Comparison of ENCODE assay signal across 9 cellular contexts in the genomic region with DNA sequence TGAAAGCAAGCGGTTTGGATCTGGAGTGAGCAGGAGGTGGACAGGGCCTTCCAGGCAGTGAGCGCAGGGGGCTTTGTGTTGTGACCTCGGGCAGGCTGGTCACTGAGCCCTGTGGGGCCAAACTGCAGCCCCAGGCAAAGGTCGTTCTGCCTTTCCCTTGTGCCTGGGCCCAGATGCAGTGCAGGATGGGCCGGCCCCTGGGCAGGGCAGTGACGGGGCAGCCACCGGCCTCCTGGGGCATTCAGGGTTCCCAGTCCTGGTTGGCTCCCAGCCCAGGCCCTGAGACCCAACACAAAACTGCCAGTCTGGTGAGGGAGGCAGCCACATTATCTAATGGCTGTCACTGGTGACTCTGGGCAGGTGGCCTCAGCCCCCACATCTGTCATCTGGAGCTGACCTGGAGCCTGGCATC. TPM values are rescaled to one million over a fixed set of nuclear protein-coding genes. Genes with fewer than 3 reads are reported as not detected.
DNase-seq lines count a peak whose midpoint lies in the region; ATAC-seq and TF ChIP-seq lines count a peak whose summit lies in the region.
"Had no signal": no experiment of that assay in that cellular context is flagged by ENCODE, and none has a peak within 500 bp of the region (broad histone marks: within the 10 kb centered on the region; RNA-seq: fewer than 3 reads in every experiment).

No MANE protein-coding gene starts in this region.

- peaks cover 62% of the 10 kb centered on the region for H4K20me1 ChIP-seq in IMR-90 (ENCODE audit: insufficient read depth, low read length)
- peaks cover 14% of the 10 kb centered on the region; the same call in 1 of the 2 replicates for H4K20me1 ChIP-seq in PC-3 (ENCODE audit: low read length)

- peaks cover 38% of the 10 kb centered on the region for H3K4me1 Mint-ChIP-seq in T-helper 1 cell treated with Interleukin-12 subunit alpha and Interleukin-12 subunit beta and Interleukin-4 antibody, amounts not matched to agents 30 μg/mL and 1 μg/mL, for 36 hours (ENCODE audit: low read depth)
- peaks cover 40% of the 10 kb centered on the region for H3K4me1 Mint-ChIP-seq in activated naive CD8-positive, alpha-beta T cell treated with anti-CD3 and anti-CD28 coated beads, Interleukin-2, amount 10 ng/mL, durations not matched to agents 7 days and 5 days
- H3K4me1 Mint-ChIP-seq in nephron progenitor cell = peaks cover 26% of the 10 kb centered on the region

- TF ChIP-seq POLR2A in IMR-90 (IDR thresholded peaks at IDR 0.05; ENCODE audit: low read depth, low read length) = no peak

- H3K9me2 ChIP-seq in PC-3 (replicated peaks; ENCODE audit: low read length) = no peaks in the 10 kb centered on the region

- no peak for ATAC-seq in IMR-90 (ENCODE audit: low read depth)
- ATAC-seq in activated naive CD8-positive, alpha-beta T cell treated with anti-CD3 and anti-CD28 coated beads, Interleukin-2, amount 10 ng/mL, durations not matched to agents 7 days and 5 days (ENCODE audit: low read depth) = no peak
- ATAC-seq in HG02798 (IDR thresholded peaks at IDR 0.05; ENCODE audit: poor library complexity, unreplicated experiment) = no peak
- ATAC-seq in PC-3 = no peak
- ATAC-seq: gastrocnemius medialis had no signal

- WGBS in IMR-90 (ENCODE audit: extremely low coverage in 2 of 2, insufficient read length in 1 of 2), 2 experiments = 100% methylated on average over 2 of the region's 7 CpGs; no CpG with 5 or more reads in 1 of the 2 experiments

- H3K27me3 Mint-ChIP-seq in T-helper 1 cell treated with Interleukin-12 subunit alpha and Interleukin-12 subunit beta and Interleukin-4 antibody, amounts not matched to agents 30 μg/mL and 1 μg/mL, for 36 hours (ENCODE audit: low read depth) = no peaks in the 10 kb centered on the region
- H3K27me3 Mint-ChIP-seq in activated naive CD8-positive, alpha-beta T cell treated with anti-CD3 and anti-CD28 coated beads, Interleukin-2, amount 10 ng/mL, durations not matched to agents 7 days and 5 days = no peaks in the 10 kb centered on the region
- peaks cover 9% of the 10 kb centered on the region for H3K27me3 Mint-ChIP-seq in nephron progenitor cell (ENCODE audit: low read depth, poor library complexity)

- H3K36me3 ChIP-seq in IMR-90 (ENCODE audit: control insufficient read depth, insufficient read depth, low read length) (peaks cover 10% of the 10 kb centered on the region), PC-3 (ENCODE audit: low read depth, low read length) (peaks cover 11% of the 10 kb centered on the region)
- H3K36me3 ChIP-seq: gastrocnemius medialis had no signal

- no peak overlapping the region for H3K18ac ChIP-seq in IMR-90 (ENCODE audit: low read depth, low read length)

- no peaks in the 10 kb centered on the region for H3F3A ChIP-seq in PC-3 (ENCODE audit: low read length, unreplicated experiment)

- peaks cover 40% of the 10 kb centered on the region for H3K36me3 Mint-ChIP-seq in T-helper 1 cell treated with Interleukin-12 subunit alpha and Interleukin-12 subunit beta and Interleukin-4 antibody, amounts not matched to agents 30 μg/mL and 1 μg/mL, for 36 hours (ENCODE audit: low read depth)
- H3K36me3 Mint-ChIP-seq in activated naive CD8-positive, alpha-beta T cell treated with anti-CD3 and anti-CD28 coated beads, Interleukin-2, amount 10 ng/mL, durations not matched to agents 7 days and 5 days = peaks cover 26% of the 10 kb centered on the region
- peaks cover 21% of the 10 kb centered on the region for H3K36me3 Mint-ChIP-seq in nephron progenitor cell (ENCODE audit: low read depth)

- H3K27ac ChIP-seq in IMR-90 (ENCODE audit: insufficient read depth, low read length) = no peak overlapping the region
- H3K27ac ChIP-seq in PC-3 (ENCODE audit: low read length) = no peak overlapping the region

- no peak overlapping the region for H3K56ac ChIP-seq in IMR-90 (ENCODE audit: extremely low read depth, insufficient read depth, low read length)

- H3K4me1 ChIP-seq in IMR-90 (ENCODE audit: control insufficient read depth, insufficient read depth, low read length) (peaks cover 14% of the 10 kb centered on the region), PC-3 (ENCODE audit: insufficient read depth, low read length) (peaks cover 10% of the 10 kb centered on the region; the same call in 1 of the 2 replicates)

- H3K4ac ChIP-seq in IMR-90 (ENCODE audit: low read depth, low read length) = no peak overlapping the region

- H3K14ac ChIP-seq in IMR-90 (replicated peaks; ENCODE audit: low read depth, low read length) = no peak overlapping the region

- BruUV-seq in IMR-90 (replicated peaks; lab: Mats Ljungman, UMichigan) (no TSS peak), PC-3 (replicated peaks; lab: Mats Ljungman, UMichigan) (no TSS peak)

- H3K4me2 ChIP-seq in IMR-90 (ENCODE audit: low read depth, low read length) (no peak overlapping the region), PC-3 (ENCODE audit: low read length) (no peak overlapping the region)

- peak overlapping the region; percentile 88 for H3K4me3 Mint-ChIP-seq in T-helper 1 cell treated with Interleukin-12 subunit alpha and Interleukin-12 subunit beta and Interleukin-4 antibody, amounts not matched to agents 30 μg/mL and 1 μg/mL, for 36 hours
- peak overlapping the region; percentile 85 for H3K4me3 Mint-ChIP-seq in activated naive CD8-positive, alpha-beta T cell treated with anti-CD3 and anti-CD28 coated beads, Interleukin-2, amount 10 ng/mL, durations not matched to agents 7 days and 5 days
- H3K4me3 Mint-ChIP-seq in nephron progenitor cell = no peak overlapping the region

- TF ChIP-seq CTCF in IMR-90 (conservative IDR thresholded peaks at IDR 0.05; ENCODE audit: low read depth, low read length) = no peak
- TF ChIP-seq CTCF in nephron progenitor cell (IDR thresholded peaks at IDR 0.05) = no peak
- no peak for TF ChIP-seq CTCF in PC-3 (conservative IDR thresholded peaks at IDR 0.05; ENCODE audit: low read depth, low read length)

- CTCF ChIA-PET in IMR-90 (lab: Yijun Ruan, JAX) = interaction anchor here (0.6 kb wide), 1 partner anchor 359 kb away, joined by 3 read pairs; no protein-coding TSS in a partner anchor
- CTCF ChIA-PET in PC-3 (lab: Charles Lee) = no interaction called here

- peaks cover 21 to 72% of the 10 kb centered on the region in 2 experiments for H3K79me1 ChIP-seq in IMR-90 (ENCODE audit: low read depth in 1 of 2, low read length in 2 of 2)

- H4K8ac ChIP-seq in IMR-90 (ENCODE audit: low read depth in 2 of 2, low read length in 2 of 2) = no peak overlapping the region

- H3K27ac Mint-ChIP-seq in T-helper 1 cell treated with Interleukin-12 subunit alpha and Interleukin-12 subunit beta and Interleukin-4 antibody, amounts not matched to agents 30 μg/mL and 1 μg/mL, for 36 hours = peak overlapping the region; percentile 97
- peak overlapping the region; percentile 96 for H3K27ac Mint-ChIP-seq in activated naive CD8-positive, alpha-beta T cell treated with anti-CD3 and anti-CD28 coated beads, Interleukin-2, amount 10 ng/mL, durations not matched to agents 7 days and 5 days
- peak overlapping the region; percentile 94 for H3K27ac Mint-ChIP-seq in nephron progenitor cell

- no peak overlapping the region for H2BK120ac ChIP-seq in IMR-90 (ENCODE audit: low read depth, low read length)

- no peak overlapping the region for H2BK20ac ChIP-seq in IMR-90 (ENCODE audit: low read depth, low read length)

- H3K9me3 ChIP-seq in IMR-90 (ENCODE audit: control insufficient read depth, insufficient read depth, low read length) (no peaks in the 10 kb centered on the region), PC-3 (ENCODE audit: low read length) (no peaks in the 10 kb centered on the region)
- H3K9me3 ChIP-seq: gastrocnemius medialis had no signal

- no peak for DNase-seq in T-helper 1 cell
- no peak for DNase-seq in IMR-90
- DNase-seq in activated naive CD8-positive, alpha-beta T cell treated with anti-CD3 and anti-CD28 coated beads, Interleukin-2, amount 10 ng/mL, durations not matched to agents 7 days and 5 days = no peak
- DNase-seq in nephron progenitor cell = no peak
- no peak for DNase-seq in NCI-H748 (lab: John Stamatoyannopoulos, UW; ENCODE audit: unreplicated experiment)
- no peak for DNase-seq in PC-3
- DNase-seq: gastrocnemius medialis had no signal

- no peak overlapping the region for H4K91ac ChIP-seq in IMR-90 (ENCODE audit: insufficient read depth, low read depth, low read length)

- no peak overlapping the region for H2AK5ac ChIP-seq in IMR-90 (ENCODE audit: low read depth, low read length)

- POLR2A ChIA-PET in IMR-90 (lab: Charles Lee; ENCODE audit: unreplicated experiment) = no interaction called here
- POLR2A ChIA-PET in activated naive CD8-positive, alpha-beta T cell treated with anti-CD3 and anti-CD28 coated beads, Interleukin-2, amount 10 ng/mL, durations not matched to agents 7 days and 5 days (lab: Charles Lee) = interaction anchor here (0.9 to 1.2 kb wide), 2 partner anchors 9 to 19 kb away, joined by 5 to 6 read pairs; no protein-coding TSS in a partner anchor
- POLR2A ChIA-PET in PC-3 (lab: Charles Lee; ENCODE audit: unreplicated experiment) = no interaction called here

- peaks cover 13% of the 10 kb centered on the region for H3K9me1 ChIP-seq in IMR-90 (ENCODE audit: insufficient read depth, low read length)

- no peaks in the 10 kb centered on the region for H3K9me3 Mint-ChIP-seq in T-helper 1 cell treated with Interleukin-12 subunit alpha and Interleukin-12 subunit beta and Interleukin-4 antibody, amounts not matched to agents 30 μg/mL and 1 μg/mL, for 36 hours
- H3K9me3 Mint-ChIP-seq in activated naive CD8-positive, alpha-beta T cell treated with anti-CD3 and anti-CD28 coated beads, Interleukin-2, amount 10 ng/mL, durations not matched to agents 7 days and 5 days = no peaks in the 10 kb centered on the region
- no peaks in the 10 kb centered on the region for H3K9me3 Mint-ChIP-seq in nephron progenitor cell

- peaks cover 49% of the 10 kb centered on the region for H3K79me2 ChIP-seq in PC-3 (ENCODE audit: low read length)

- no peak overlapping the region for H2BK15ac ChIP-seq in IMR-90 (ENCODE audit: low read depth, low read length)

- H2AK9ac ChIP-seq in IMR-90 (replicated peaks; ENCODE audit: low read depth, low read length, poor library complexity) = peak overlapping the region; percentile 42

- intact Hi-C loops in IMR-90 (cut with micrococcal nuclease) (no loop called here), PC-3 (cut with micrococcal nuclease) (no loop called here)

- no peak overlapping the region for H3K23ac ChIP-seq in IMR-90 (ENCODE audit: low read depth, low read length)

- dilution Hi-C loops in IMR-90 (cut with HindIII; ENCODE audit: low sequenced_read_pairs, unreplicated experiment) = no loop called here

- no peaks in the 10 kb centered on the region for H3K27me3 ChIP-seq in IMR-90 (ENCODE audit: control insufficient read depth, insufficient read depth, low read length)
- H3K27me3 ChIP-seq in PC-3 (ENCODE audit: low read length) = no peaks in the 10 kb centered on the region
- H3K27me3 ChIP-seq: gastrocnemius medialis had no signal

- no peak overlapping the region for H2BK5ac ChIP-seq in IMR-90 (ENCODE audit: low read depth, low read length, poor library complexity, severe bottlenecking)

- no peak overlapping the region for H4K5ac ChIP-seq in IMR-90 (ENCODE audit: low read depth, low read length)

- no peak for TF ChIP-seq RAD21 in IMR-90 (IDR thresholded peaks at IDR 0.05; ENCODE audit: low read length)

- no peak overlapping the region for H3K4me3 ChIP-seq in IMR-90 (ENCODE audit: insufficient read depth, low read depth, low read length)
- no peak overlapping the region for H3K4me3 ChIP-seq in PC-3 (ENCODE audit: low read length)
- H3K4me3 ChIP-seq: gastrocnemius medialis had no signal

- H3K9ac ChIP-seq in IMR-90 (ENCODE audit: low read depth, low read length) (no peak overlapping the region), PC-3 (ENCODE audit: low read length) (no peak overlapping the region)

- peak overlapping the region; percentile 43 for H2AFZ ChIP-seq in IMR-90 (replicated peaks; ENCODE audit: low read length, poor library complexity)
- H2AFZ ChIP-seq in PC-3 (ENCODE audit: low read length) = no peak overlapping the region

- in situ Hi-C loops in IMR-90 (cut with MboI; ENCODE audit: low sequenced_read_pairs) = no loop called here

RNA-seq across cellular contexts. Expression of gene ARPC1B, which starts 7.1 kb away (rescaled TPM):
- 243 and 351 TPM in 2 replicates for total RNA-seq in IMR-90 (2012; rRNA removed)
- 488 and 548 TPM in 2 replicates for polyA plus RNA-seq in IMR-90 (2012; rRNA removed)
- polyA plus RNA-seq in IMR-90 (2012; cell fraction: cytosol; rRNA removed) = 590 and 650 TPM in 2 replicates
- 160 and 428 TPM in 2 replicates for polyA plus RNA-seq in IMR-90 (2012; cell fraction: nucleus; rRNA removed; ENCODE audit: low replicate concordance)
- total RNA-seq in activated naive CD8-positive, alpha-beta T cell treated with anti-CD3 and anti-CD28 coated beads, Interleukin-2, amount 10 ng/mL, durations not matched to agents 7 days and 5 days = 100 to 1,000 TPM; 318 to 319 TPM
- total RNA-seq in PC-3 (2014; rRNA removed) = 358 and 381 TPM in 2 replicates

RNA-seq across cellular contexts. Expression of gene PDAP1, which starts 26.7 kb away (rescaled TPM):
- total RNA-seq in IMR-90 (2012; rRNA removed) (40.3 and 124 TPM in 2 replicates), PC-3 (2014; rRNA removed) (58.6 and 84.7 TPM in 2 replicates)
- polyA plus RNA-seq in IMR-90 (2012; rRNA removed) = 123 and 193 TPM in 2 replicates
- 86.2 and 146 TPM in 2 replicates for polyA plus RNA-seq in IMR-90 (2012; cell fraction: cytosol; rRNA removed)
- 22.9 and 59.0 TPM in 2 replicates for polyA plus RNA-seq in IMR-90 (2012; cell fraction: nucleus; rRNA removed; ENCODE audit: low replicate concordance)
- 10 to 100 TPM; 87.1 to 93.5 TPM for total RNA-seq in activated naive CD8-positive, alpha-beta T cell treated with anti-CD3 and anti-CD28 coated beads, Interleukin-2, amount 10 ng/mL, durations not matched to agents 7 days and 5 days

RNA-seq across cellular contexts. Expression of gene BUD31, which starts 27.1 kb away (rescaled TPM):
- 72.6 and 111 TPM in 2 replicates for total RNA-seq in IMR-90 (2012; rRNA removed)
- 94.2 and 97.2 TPM in 2 replicates for polyA plus RNA-seq in IMR-90 (2012; rRNA removed)
- polyA plus RNA-seq in IMR-90 (2012; cell fraction: cytosol; rRNA removed) = 45.7 and 87.3 TPM in 2 replicates
- polyA plus RNA-seq in IMR-90 (2012; cell fraction: nucleus; rRNA removed; ENCODE audit: low replicate concordance) = 26.6 and 74.7 TPM in 2 replicates
- 10 to 100 TPM; 80.8 to 90.4 TPM for total RNA-seq in activated naive CD8-positive, alpha-beta T cell treated with anti-CD3 and anti-CD28 coated beads, Interleukin-2, amount 10 ng/mL, durations not matched to agents 7 days and 5 days
- 120 and 144 TPM in 2 replicates for total RNA-seq in PC-3 (2014; rRNA removed)

RNA-seq across cellular contexts. Expression of gene ARPC1A, which starts 56.0 kb away (rescaled TPM):
- total RNA-seq in IMR-90 (2012; rRNA removed) (321 and 327 TPM in 2 replicates), PC-3 (2014; rRNA removed) (183 and 193 TPM in 2 replicates)
- polyA plus RNA-seq in IMR-90 (2012; rRNA removed) = 253 and 260 TPM in 2 replicates
- polyA plus RNA-seq in IMR-90 (2012; cell fraction: cytosol; rRNA removed) = 307 and 343 TPM in 2 replicates
- polyA plus RNA-seq in IMR-90 (2012; cell fraction: nucleus; rRNA removed; ENCODE audit: low replicate concordance) = 103 and 113 TPM in 2 replicates
- 10 to 100 TPM; 50.6 to 53.5 TPM for total RNA-seq in activated naive CD8-positive, alpha-beta T cell treated with anti-CD3 and anti-CD28 coated beads, Interleukin-2, amount 10 ng/mL, durations not matched to agents 7 days and 5 days

RNA-seq across cellular contexts. Expression of gene PTCD1, which starts 56.9 kb away (rescaled TPM):
- total RNA-seq in IMR-90 (2012; rRNA removed) (2.2 and 2.8 TPM in 2 replicates), PC-3 (2014; rRNA removed) (10.4 and 11.5 TPM in 2 replicates)
- 4.0 and 4.7 TPM in 2 replicates for polyA plus RNA-seq in IMR-90 (2012; rRNA removed)
- polyA plus RNA-seq in IMR-90 (2012; cell fraction: cytosol; rRNA removed) = 1.9 and 3.5 TPM in 2 replicates
- polyA plus RNA-seq in IMR-90 (2012; cell fraction: nucleus; rRNA removed; ENCODE audit: low replicate concordance) = 9.5 and 11.6 TPM in 2 replicates
- 10 to 100 TPM; 10.7 to 11.1 TPM for total RNA-seq in activated naive CD8-positive, alpha-beta T cell treated with anti-CD3 and anti-CD28 coated beads, Interleukin-2, amount 10 ng/mL, durations not matched to agents 7 days and 5 days
